In genomic region chr12:47038270-47038748, GRCh38 we compare ENCODE assay signal across 13 cellular contexts. TPM values are rescaled to one million over a fixed set of nuclear protein-coding genes. Genes with fewer than 3 reads are reported as not detected.
DNase-seq lines count a peak whose midpoint lies in the region; ATAC-seq, FAIRE-seq and TF ChIP-seq lines count a peak whose summit lies in the region.
"Had no signal": no experiment of that assay in that cellular context is flagged by ENCODE, and none has a peak within 500 bp of the region (broad histone marks: within the 10 kb centered on the region; RNA-seq: fewer than 3 reads in every experiment).

No MANE protein-coding gene starts in this region.

- H3K79me2 ChIP-seq in fibroblast of lung (ENCODE audit: control insufficient read depth, insufficient read depth, low read length), result no peaks in the 10 kb centered on the region

- FAIRE-seq in RCC 7860 (lab: Jason Lieb, UNC), result peak; percentile 99
- FAIRE-seq: bronchial epithelial cell had no signal

- DNase-seq in RCC 7860 (ENCODE audit: low spot score) (peak; percentile 94), fibroblast of lung (ENCODE audit: low read depth in 2 of 2) (peak; percentile 57 to 70), prostate gland (ENCODE audit: low spot score) (no peak), NCI-H82 treated with DMSO at 0.1 percent for 48 hours (lab: John Stamatoyannopoulos, UW; ENCODE audit: unreplicated experiment) (no peak), NCI-H748 (lab: John Stamatoyannopoulos, UW; ENCODE audit: unreplicated experiment) (no peak), islet precursor cell (no peak), NCI-H1436 treated with DMSO at 0.1 percent for 48 hours (lab: John Stamatoyannopoulos, UW) (no peak)
- DNase-seq: naive B cell, NCI-H1105, NCI-H524 had no signal

- intact Hi-C loops in prostate gland (cut with DNase I), result loop anchor here (5.0 to 10.0 kb wide), 2 partner anchors 39 to 366 kb away; partner anchors contain the start of genes AMIGO2 and PCED1B

- no peak overlapping the region for H3K4me3 ChIP-seq in fibroblast of lung (replicated peaks in 1 of 4; ENCODE audit: control extremely low read depth in 1 of 4, insufficient read depth in 1 of 4, low read depth in 3 of 4, low read length in 4 of 4)
- H3K4me3 ChIP-seq in prostate gland, result no peak overlapping the region
- H3K4me3 ChIP-seq: esophagus muscularis mucosa had no signal

- H3K9ac ChIP-seq in fibroblast of lung (ENCODE audit: insufficient read depth, low read length), result no peak overlapping the region

- H3K27ac ChIP-seq in fibroblast of lung (ENCODE audit: insufficient read depth, low read length) (no peak overlapping the region), prostate gland (no peak overlapping the region)
- H3K27ac ChIP-seq: esophagus muscularis mucosa had no signal

- H4K20me1 ChIP-seq in fibroblast of lung (ENCODE audit: control insufficient read depth, extremely low read depth, insufficient read depth, low read length), result no peaks in the 10 kb centered on the region

- H3K4me1 ChIP-seq in fibroblast of lung (ENCODE audit: control insufficient read depth, extremely low read depth, insufficient read depth, low read length), result no peaks in the 10 kb centered on the region
- no peaks in the 10 kb centered on the region for H3K4me1 ChIP-seq in prostate gland (replicated peaks)

- peak; percentile 26 for TF ChIP-seq POLR2A in prostate gland (IDR thresholded peaks at IDR 0.05)

- TF ChIP-seq CTCF in fibroblast of lung (conservative IDR thresholded peaks at IDR 0.05 in 1 of 2, IDR thresholded peaks at IDR 0.05 in 1 of 2; ENCODE audit: low read depth in 1 of 2, low read length in 2 of 2) (no peak), prostate gland (IDR thresholded peaks at IDR 0.05) (no peak)

- H3K36me3 ChIP-seq in fibroblast of lung (ENCODE audit: control insufficient read depth, insufficient read depth, low read length) (no peaks in the 10 kb centered on the region), prostate gland (no peaks in the 10 kb centered on the region)
- H3K36me3 ChIP-seq: esophagus muscularis mucosa had no signal

- 39% methylated on average over 1 of the region's 1 CpG for WGBS in prostate gland

- H3K27me3 ChIP-seq in fibroblast of lung (ENCODE audit: control insufficient read depth, insufficient read depth, low read length) (no peaks in the 10 kb centered on the region), prostate gland (replicated peaks; ENCODE audit: insufficient read depth) (no peaks in the 10 kb centered on the region)
- H3K27me3 ChIP-seq: esophagus muscularis mucosa had no signal

- ATAC-seq in HG03060 (IDR thresholded peaks at IDR 0.05; ENCODE audit: low read depth, unreplicated experiment), result peak; percentile 49

- H3K9me3 ChIP-seq in fibroblast of lung (ENCODE audit: control insufficient read depth, insufficient read depth, low read depth, low read length) (no peaks in the 10 kb centered on the region), prostate gland (no peaks in the 10 kb centered on the region)
- H3K9me3 ChIP-seq: esophagus muscularis mucosa had no signal

- H2AFZ ChIP-seq in fibroblast of lung (ENCODE audit: low read length), result no peak overlapping the region

- no peak overlapping the region for H3K4me2 ChIP-seq in fibroblast of lung (ENCODE audit: extremely low read depth, insufficient read depth, low read length)

RNA-seq across cellular contexts. Expression of gene PCED1B, which starts 41.1 kb away (rescaled TPM):
- 0.26 and 0.33 TPM in 2 replicates for total RNA-seq in fibroblast of lung
- polyA plus RNA-seq in fibroblast of lung, result 0.49 and 0.83 TPM in 2 replicates
- 0.80 and 1.0 TPM in 2 replicates for polyA plus RNA-seq in fibroblast of lung (2012)
- 1.7 and 6.7 TPM in 2 replicates for polyA minus RNA-seq in fibroblast of lung (ENCODE audit: low replicate concordance)
- total RNA-seq in prostate gland, result 10 to 100 TPM in 1 of 2 donors, under 1 TPM in 1; 0.87 to 46.9 TPM

RNA-seq across cellular contexts. Expression of gene AMIGO2, which starts 41.5 kb away (rescaled TPM):
- total RNA-seq in fibroblast of lung (2.3 and 6.9 TPM in 2 replicates), prostate gland (10 to 100 TPM in 1 of 2 donors, 1 to 10 TPM in 1; 6.3 to 44.9 TPM)
- polyA plus RNA-seq in fibroblast of lung, result 8.6 and 12.4 TPM in 2 replicates
- polyA plus RNA-seq in fibroblast of lung (2012), result 6.3 and 8.1 TPM in 2 replicates
- polyA minus RNA-seq in fibroblast of lung (ENCODE audit: low replicate concordance), result 1.1 and 3.5 TPM in 2 replicates

Comparison
In these comparisons a context has a peak if more than half of its experiments do, and no peak if none do; other contexts are left out.
1. DNase-seq: peak in RCC 7860 (single experiment) and fibroblast of lung (2 of 2); none in prostate gland (single experiment), NCI-H82 treated with DMSO at 0.1 percent for 48 hours (single experiment), NCI-H748 (single experiment), islet precursor cell (single experiment) and NCI-H1436 treated with DMSO at 0.1 percent for 48 hours (single experiment).